In genomic region chr21:44552681-44553080, GRCh38 we compare ENCODE assay signal across 21 cellular contexts. TPM values are rescaled to one million over a fixed set of nuclear protein-coding genes. Genes with fewer than 3 reads are reported as not detected.
DNase-seq lines count a peak whose midpoint lies in the region; ATAC-seq and TF ChIP-seq lines count a peak whose summit lies in the region.
"Had no signal": no experiment of that assay in that cellular context is flagged by ENCODE, and none has a peak within 500 bp of the region (broad histone marks: within the 10 kb centered on the region; RNA-seq: fewer than 3 reads in every experiment).

No MANE protein-coding gene starts in this region.

- peaks cover 4% of the 10 kb centered on the region for H3K36me3 Mint-ChIP-seq in activated CD8-positive, alpha-beta memory T cell treated with anti-CD3 and anti-CD28 coated beads, Interleukin-2, amount 10 ng/mL, durations not matched to agents 7 days and 5 days
- no peaks in the 10 kb centered on the region for H3K36me3 Mint-ChIP-seq in WTC11

- H3K27me3 ChIP-seq in lower lobe of right lung (ENCODE audit: low read depth) (peaks cover 3% of the 10 kb centered on the region), vagina (no peaks in the 10 kb centered on the region)
- H3K27me3 ChIP-seq: BLaER1 had no signal

- no peak for TF ChIP-seq CTCF in WTC11 (IDR thresholded peaks at IDR 0.05)
- no peak for TF ChIP-seq CTCF in lower lobe of right lung (IDR thresholded peaks at IDR 0.05)
- no peak for TF ChIP-seq CTCF in vagina (IDR thresholded peaks at IDR 0.05)

- DNase-seq in activated CD8-positive, alpha-beta memory T cell treated with anti-CD3 and anti-CD28 coated beads, Interleukin-2, amount 10 ng/mL, durations not matched to agents 7 days and 5 days = peak; percentile 23
- no peak for DNase-seq in activated CD8-positive, alpha-beta memory T cell treated with anti-CD3 and anti-CD28 coated beads for 24 hours
- DNase-seq in WTC11 (ENCODE audit: low spot score) (no peak), lower lobe of right lung (peak; percentile 28), vagina (ENCODE audit: extremely low spot score in 2 of 2) (peak; percentile 64 to 67), islet precursor cell (no peak), DMS 273 (lab: John Stamatoyannopoulos, UW; ENCODE audit: unreplicated experiment) (no peak)
- DNase-seq: MM.1S; NCI-H1105; NCI-H187 treated with DMSO at 0.1 percent for 48 hours; NCI-H345; NCI-H526; NK-92 treated with Interleukin-12 subunit alpha and Interleukin-12 subunit beta, amount 100 ng/mL, for 24 hours; RPMI8226; SIG-M5 had no signal

- POLR2A ChIA-PET in WTC11 (lab: Charles Lee) = interaction anchor here (0.6 kb wide), 1 partner anchor 42 kb away, joined by 4 read pairs; no protein-coding TSS in a partner anchor

- H3K9me3 Mint-ChIP-seq in activated CD8-positive, alpha-beta memory T cell treated with anti-CD3 and anti-CD28 coated beads, Interleukin-2, amount 10 ng/mL, durations not matched to agents 7 days and 5 days (ENCODE audit: low read depth) = peaks cover under 1% of the 10 kb centered on the region
- 0 out of 2 replicates have a peak, but pooled peaks cover 2% of the 10 kb centered on the region for H3K9me3 Mint-ChIP-seq in WTC11

- no peak overlapping the region for H3K27ac Mint-ChIP-seq in activated CD8-positive, alpha-beta memory T cell treated with anti-CD3 and anti-CD28 coated beads, Interleukin-2, amount 10 ng/mL, durations not matched to agents 7 days and 5 days
- 0 out of 2 replicates have a peak overlapping the region, but pooled peaks have one; percentile 38 for H3K27ac Mint-ChIP-seq in WTC11
- H3K27ac Mint-ChIP-seq: CD8-positive, alpha-beta T cell had no signal

- H3K4me1 ChIP-seq in lower lobe of right lung = no peaks in the 10 kb centered on the region
- H3K4me1 ChIP-seq in vagina = no peaks in the 10 kb centered on the region

- H3K27ac ChIP-seq in lower lobe of right lung = no peak overlapping the region
- no peak overlapping the region for H3K27ac ChIP-seq in vagina

- H3K9me3 ChIP-seq in lower lobe of right lung (no peaks in the 10 kb centered on the region), vagina (no peaks in the 10 kb centered on the region)

- no peak for ATAC-seq in activated CD8-positive, alpha-beta memory T cell treated with anti-CD3 and anti-CD28 coated beads, Interleukin-2, amount 10 ng/mL, durations not matched to agents 7 days and 5 days
- ATAC-seq in WTC11 (no peak), lower lobe of right lung (no peak), GM19351 (IDR thresholded peaks at IDR 0.05; ENCODE audit: unreplicated experiment) (no peak)
- ATAC-seq: CD8-positive, alpha-beta T cell had no signal

- peaks cover 5% of the 10 kb centered on the region for H3K4me1 Mint-ChIP-seq in activated CD8-positive, alpha-beta memory T cell treated with anti-CD3 and anti-CD28 coated beads, Interleukin-2, amount 10 ng/mL, durations not matched to agents 7 days and 5 days
- H3K4me1 Mint-ChIP-seq in WTC11 = peaks cover 54% of the 10 kb centered on the region

- CTCF ChIA-PET in activated CD8-positive, alpha-beta memory T cell treated with anti-CD3 and anti-CD28 coated beads, Interleukin-2, amount 10 ng/mL, durations not matched to agents 7 days and 5 days (lab: Charles Lee) = no interaction called here
- CTCF ChIA-PET in WTC11 (lab: Charles Lee) = interaction anchor here (1.0 to 1.2 kb wide), 4 partner anchors 40 to 241 kb away, joined by 3 to 4 read pairs (median 3); partner anchors contain the start of gene KRTAP10-6

- H3K36me3 ChIP-seq in lower lobe of right lung (no peaks in the 10 kb centered on the region), vagina (no peaks in the 10 kb centered on the region)
- H3K36me3 ChIP-seq: BLaER1 had no signal

- H3K4me3 ChIP-seq in lower lobe of right lung = no peak overlapping the region
- H3K4me3 ChIP-seq in vagina = no peak overlapping the region
- H3K4me3 ChIP-seq: BLaER1 had no signal

- H3K4me3 Mint-ChIP-seq in activated CD8-positive, alpha-beta memory T cell treated with anti-CD3 and anti-CD28 coated beads, Interleukin-2, amount 10 ng/mL, durations not matched to agents 7 days and 5 days = no peak overlapping the region
- no peak overlapping the region for H3K4me3 Mint-ChIP-seq in WTC11
- H3K4me3 Mint-ChIP-seq: CD8-positive, alpha-beta T cell had no signal

- intact Hi-C loops in lower lobe of right lung (cut with DNase I) = no loop called here
- intact Hi-C loops in vagina (cut with DNase I) = no loop called here

- H3K27me3 Mint-ChIP-seq in activated CD8-positive, alpha-beta memory T cell treated with anti-CD3 and anti-CD28 coated beads, Interleukin-2, amount 10 ng/mL, durations not matched to agents 7 days and 5 days = no peaks in the 10 kb centered on the region
- no peaks in the 10 kb centered on the region for H3K27me3 Mint-ChIP-seq in WTC11 (ENCODE audit: low read depth)

- TF ChIP-seq POLR2A in vagina (IDR thresholded peaks at IDR 0.05) = no peak

TF ChIP-seq in WTC11, 78 proteins besides CTCF, POLR2A, EP300 and RAD21:
- TF ChIP-seq E2F5 (CRISPR knock-in tag; IDR thresholded peaks at IDR 0.05) (no peak), SMAD4 (CRISPR knock-in tag; IDR thresholded peaks at IDR 0.05) (0 out of 2 replicates have a peak, but pooled peaks have one; percentile 32), USF1 (CRISPR knock-in tag; IDR thresholded peaks at IDR 0.05) (peak; percentile 52; the same call in 1 of the 2 replicates), CREB1 (CRISPR knock-in tag; IDR thresholded peaks at IDR 0.05) (no peak), MAX (CRISPR knock-in tag; IDR thresholded peaks at IDR 0.05) (peak; percentile 88), SOX15 (CRISPR knock-in tag; IDR thresholded peaks at IDR 0.05) (no peak), ZNF121 (CRISPR knock-in tag; IDR thresholded peaks at IDR 0.05) (no peak), FOXK1 (CRISPR knock-in tag; IDR thresholded peaks at IDR 0.05) (0 out of 2 replicates have a peak, but pooled peaks have one; percentile 38), GTF2I (CRISPR knock-in tag; conservative IDR thresholded peaks at IDR 0.05) (no peak), ZNF232 (CRISPR knock-in tag; IDR thresholded peaks at IDR 0.05) (0 out of 2 replicates have a peak, but pooled peaks have one; percentile 27), RORB (CRISPR knock-in tag; IDR thresholded peaks at IDR 0.05) (no peak), HMGA2 (CRISPR knock-in tag; IDR thresholded peaks at IDR 0.05) (no peak), FOXP1 (CRISPR knock-in tag; IDR thresholded peaks at IDR 0.05; ENCODE audit: borderline replicate concordance) (peak; percentile 50; the same call in 1 of the 2 replicates)
TF ChIP-seq in WTC11: peak in this region for 6.

RNA-seq across cellular contexts. Expression of gene KRTAP10-2, which starts 1.4 kb away (rescaled TPM):
- not detected for total RNA-seq in activated CD8-positive, alpha-beta memory T cell treated with anti-CD3 and anti-CD28 coated beads, Interleukin-2, amount 10 ng/mL, durations not matched to agents 7 days and 5 days
- total RNA-seq in WTC11 (2021) = 0.16 TPM in 1 of 3 replicates, not detected in the others
- total RNA-seq in lower lobe of right lung = not detected
- total RNA-seq in vagina = not detected
- total RNA-seq: CD8-positive, alpha-beta T cell; H4; HT-29; OCI-LY7 had no signal

RNA-seq across cellular contexts. Expression of gene KRTAP10-3, which starts 5.9 kb away (rescaled TPM):
- total RNA-seq in activated CD8-positive, alpha-beta memory T cell treated with anti-CD3 and anti-CD28 coated beads, Interleukin-2, amount 10 ng/mL, durations not matched to agents 7 days and 5 days = not detected
- not detected in 3 replicates for total RNA-seq in WTC11 (2021)
- not detected for total RNA-seq in lower lobe of right lung
- not detected for total RNA-seq in vagina
- total RNA-seq: CD8-positive, alpha-beta T cell; H4; HT-29; OCI-LY7 had no signal

RNA-seq across cellular contexts. Expression of gene KRTAP10-1, which starts 12.7 kb away (rescaled TPM):
- total RNA-seq in activated CD8-positive, alpha-beta memory T cell treated with anti-CD3 and anti-CD28 coated beads, Interleukin-2, amount 10 ng/mL, durations not matched to agents 7 days and 5 days = not detected
- total RNA-seq in WTC11 (2021) (not detected in 3 replicates), lower lobe of right lung (not detected), vagina (not detected)
- total RNA-seq: CD8-positive, alpha-beta T cell; H4; HT-29 had no signal

RNA-seq across cellular contexts. Expression of gene KRTAP10-4, which starts 20.8 kb away (rescaled TPM):
- not detected for total RNA-seq in activated CD8-positive, alpha-beta memory T cell treated with anti-CD3 and anti-CD28 coated beads, Interleukin-2, amount 10 ng/mL, durations not matched to agents 7 days and 5 days
- not detected in 3 replicates for total RNA-seq in WTC11 (2021)
- total RNA-seq in lower lobe of right lung = not detected
- total RNA-seq in vagina = not detected
- total RNA-seq: CD8-positive, alpha-beta T cell; H4; HT-29; OCI-LY7 had no signal

RNA-seq across cellular contexts. Expression of gene KRTAP10-5, which starts 27.7 kb away (rescaled TPM):
- not detected for total RNA-seq in activated CD8-positive, alpha-beta memory T cell treated with anti-CD3 and anti-CD28 coated beads, Interleukin-2, amount 10 ng/mL, durations not matched to agents 7 days and 5 days
- not detected in 3 replicates for total RNA-seq in WTC11 (2021)
- total RNA-seq in lower lobe of right lung = not detected
- total RNA-seq in vagina = not detected
- total RNA-seq: CD8-positive, alpha-beta T cell; H4; HT-29; OCI-LY7 had no signal

Comparison
In these comparisons a context has a peak if more than half of its experiments do, and no peak if none do; other contexts are left out.
1. DNase-seq: peak in activated CD8-positive, alpha-beta memory T cell treated with anti-CD3 and anti-CD28 coated beads, Interleukin-2, amount 10 ng/mL, durations not matched to agents 7 days and 5 days (single experiment), lower lobe of right lung (single experiment) and vagina (2 of 2); none in activated CD8-positive, alpha-beta memory T cell treated with anti-CD3 and anti-CD28 coated beads for 24 hours (single experiment), WTC11 (single experiment), islet precursor cell (single experiment) and DMS 273 (single experiment).